In genomic region chr17:32912218-32912897, GRCh38 we compare ENCODE assay signal across 9 cellular contexts. TPM values are rescaled to one million over a fixed set of nuclear protein-coding genes. Genes with fewer than 3 reads are reported as not detected.
DNase-seq lines count a peak whose midpoint lies in the region; ATAC-seq and TF ChIP-seq lines count a peak whose summit lies in the region.
"Had no signal": no experiment of that assay in that cellular context is flagged by ENCODE, and none has a peak within 500 bp of the region (broad histone marks: within the 10 kb centered on the region; RNA-seq: fewer than 3 reads in every experiment).

No MANE protein-coding gene starts in this region.

- CTCF ChIA-PET in activated CD8-positive, alpha-beta T cell treated with anti-CD3 and anti-CD28 coated beads, Interleukin-2, amount 10 ng/mL, durations not matched to agents 7 days and 5 days (lab: Charles Lee): interaction anchor here (1.1 to 2.4 kb wide), 5 partner anchors 8 to 469 kb away, joined by 3 to 13 read pairs (median 5); partner anchors contain the start of gene MYO1D

- no peak overlapping the region for H3K27ac Mint-ChIP-seq in activated CD8-positive, alpha-beta T cell treated with anti-CD3 and anti-CD28 coated beads, Interleukin-2, amount 10 ng/mL, durations not matched to agents 7 days and 5 days

- no peaks in the 10 kb centered on the region for H3K9me3 Mint-ChIP-seq in activated CD8-positive, alpha-beta T cell treated with anti-CD3 and anti-CD28 coated beads, Interleukin-2, amount 10 ng/mL, durations not matched to agents 7 days and 5 days (ENCODE audit: insufficient read depth)

- H3K4me3 Mint-ChIP-seq in activated CD8-positive, alpha-beta T cell treated with anti-CD3 and anti-CD28 coated beads, Interleukin-2, amount 10 ng/mL, durations not matched to agents 7 days and 5 days: no peak overlapping the region

- H3K27me3 Mint-ChIP-seq in activated CD8-positive, alpha-beta T cell treated with anti-CD3 and anti-CD28 coated beads, Interleukin-2, amount 10 ng/mL, durations not matched to agents 7 days and 5 days (ENCODE audit: low read depth): peaks cover 25% of the 10 kb centered on the region

- ATAC-seq in mucosa of descending colon (peak; percentile 92), HG03520 (IDR thresholded peaks at IDR 0.05; ENCODE audit: unreplicated experiment) (no peak)
- ATAC-seq in activated CD8-positive, alpha-beta T cell treated with anti-CD3 and anti-CD28 coated beads, Interleukin-2, amount 10 ng/mL, durations not matched to agents 7 days and 5 days: no peak

- no peak overlapping the region for H3K27ac ChIP-seq in ACC112 (ENCODE audit: low read depth, low read length)

- H3K79me2 ChIP-seq in ACC112 (ENCODE audit: control insufficient read depth, insufficient read depth, low read length, unreplicated experiment): no peaks in the 10 kb centered on the region

- H3K36me3 Mint-ChIP-seq in activated CD8-positive, alpha-beta T cell treated with anti-CD3 and anti-CD28 coated beads, Interleukin-2, amount 10 ng/mL, durations not matched to agents 7 days and 5 days (ENCODE audit: low read depth): no peaks in the 10 kb centered on the region

- H3K9me3 ChIP-seq in mucosa of descending colon: no peaks in the 10 kb centered on the region

- TF ChIP-seq CTCF in epithelial cell of esophagus (IDR thresholded peaks at IDR 0.05; ENCODE audit: insufficient read depth, low read depth, low read length, missing control alignments) (no peak), mucosa of descending colon (IDR thresholded peaks at IDR 0.05) (peak; percentile 32)

- intact Hi-C loops in mucosa of descending colon (cut with DNase I, micrococcal nuclease): no loop called here

- H3K4me1 Mint-ChIP-seq in activated CD8-positive, alpha-beta T cell treated with anti-CD3 and anti-CD28 coated beads, Interleukin-2, amount 10 ng/mL, durations not matched to agents 7 days and 5 days (ENCODE audit: low read depth): peaks cover 32% of the 10 kb centered on the region

- peak overlapping the region; percentile 90 for H2AFZ ChIP-seq in ACC112 (ENCODE audit: low read length, unreplicated experiment)

- peaks cover 6% of the 10 kb centered on the region for H3K4me1 ChIP-seq in ACC112 (ENCODE audit: control insufficient read depth, insufficient read depth, low read length, unreplicated experiment)
- H3K4me1 ChIP-seq in mucosa of descending colon (ENCODE audit: low read depth): peaks cover 37% of the 10 kb centered on the region

- DNase-seq in LoVo (ENCODE audit: low spot score) (peak; percentile 69), epithelial cell of esophagus (ENCODE audit: low read depth) (peak; percentile 63), mucosa of descending colon (peak; percentile 84 to 90 (median 88)), amygdala (lab: John Stamatoyannopoulos, UW) (no peak), occipital lobe (lab: John Stamatoyannopoulos, UW) (no peak)
- no peak for DNase-seq in activated CD8-positive, alpha-beta T cell treated with anti-CD3 and anti-CD28 coated beads, Interleukin-2, amount 10 ng/mL, durations not matched to agents 7 days and 5 days
- DNase-seq: DND-41 had no signal

- POLR2A ChIA-PET in activated CD8-positive, alpha-beta T cell treated with anti-CD3 and anti-CD28 coated beads, Interleukin-2, amount 10 ng/mL, durations not matched to agents 7 days and 5 days (lab: Charles Lee): no interaction called here

- H3K4me3 ChIP-seq in ACC112 (ENCODE audit: low read depth, low read length): peak overlapping the region; percentile 40; the same call in 1 of the 2 replicates
- no peak overlapping the region for H3K4me3 ChIP-seq in epithelial cell of esophagus (ENCODE audit: low read length)
- no peak overlapping the region for H3K4me3 ChIP-seq in mucosa of descending colon

- no peaks in the 10 kb centered on the region for H3K36me3 ChIP-seq in ACC112 (ENCODE audit: insufficient read depth, low read length)
- H3K36me3 ChIP-seq in mucosa of descending colon (ENCODE audit: low read depth): no peaks in the 10 kb centered on the region

- no peaks in the 10 kb centered on the region for H3K27me3 ChIP-seq in ACC112 (ENCODE audit: insufficient read depth, low read length)

RNA-seq across cellular contexts. Expression of gene TMEM98, which starts 15.6 kb away (rescaled TPM):
- total RNA-seq in mucosa of descending colon (100 to 1,000 TPM in 1 of 3 donors, 10 to 100 TPM in 2; 56.4 to 175 (median 85.9) TPM), occipital lobe (35.6 TPM)
- not detected for total RNA-seq in activated CD8-positive, alpha-beta T cell treated with anti-CD3 and anti-CD28 coated beads, Interleukin-2, amount 10 ng/mL, durations not matched to agents 7 days and 5 days

RNA-seq across cellular contexts. Expression of gene MYO1D, which starts 35.4 kb away (rescaled TPM):
- total RNA-seq in mucosa of descending colon (100 to 1,000 TPM; 166 to 495 (median 256) TPM), occipital lobe (61.0 TPM)
- total RNA-seq in activated CD8-positive, alpha-beta T cell treated with anti-CD3 and anti-CD28 coated beads, Interleukin-2, amount 10 ng/mL, durations not matched to agents 7 days and 5 days: 1 to 10 TPM; 2.2 to 2.3 TPM

Comparison
In these comparisons a context has a peak if more than half of its experiments do, and no peak if none do; other contexts are left out.
1. DNase-seq: peak in LoVo (single experiment), epithelial cell of esophagus (single experiment) and mucosa of descending colon (3 of 3); none in amygdala (0 of 56), occipital lobe (single experiment) and activated CD8-positive, alpha-beta T cell treated with anti-CD3 and anti-CD28 coated beads, Interleukin-2, amount 10 ng/mL, durations not matched to agents 7 days and 5 days (single experiment).
2. RNA of gene TMEM98, which starts 15.6 kb away (total RNA-seq): 56.4 to 175 TPM in mucosa of descending colon and 35.6 TPM in occipital lobe (single experiment); not detected in activated CD8-positive, alpha-beta T cell treated with anti-CD3 and anti-CD28 coated beads, Interleukin-2, amount 10 ng/mL, durations not matched to agents 7 days and 5 days; every median in the first group is over 10 times any median in the second.
3. RNA of gene MYO1D, which starts 35.4 kb away (total RNA-seq): 166 to 495 TPM in mucosa of descending colon and 61.0 TPM in occipital lobe (single experiment); 2.2 to 2.3 TPM in activated CD8-positive, alpha-beta T cell treated with anti-CD3 and anti-CD28 coated beads, Interleukin-2, amount 10 ng/mL, durations not matched to agents 7 days and 5 days; every median in the first group is over 10 times any median in the second.